In the genomic region with DNA sequence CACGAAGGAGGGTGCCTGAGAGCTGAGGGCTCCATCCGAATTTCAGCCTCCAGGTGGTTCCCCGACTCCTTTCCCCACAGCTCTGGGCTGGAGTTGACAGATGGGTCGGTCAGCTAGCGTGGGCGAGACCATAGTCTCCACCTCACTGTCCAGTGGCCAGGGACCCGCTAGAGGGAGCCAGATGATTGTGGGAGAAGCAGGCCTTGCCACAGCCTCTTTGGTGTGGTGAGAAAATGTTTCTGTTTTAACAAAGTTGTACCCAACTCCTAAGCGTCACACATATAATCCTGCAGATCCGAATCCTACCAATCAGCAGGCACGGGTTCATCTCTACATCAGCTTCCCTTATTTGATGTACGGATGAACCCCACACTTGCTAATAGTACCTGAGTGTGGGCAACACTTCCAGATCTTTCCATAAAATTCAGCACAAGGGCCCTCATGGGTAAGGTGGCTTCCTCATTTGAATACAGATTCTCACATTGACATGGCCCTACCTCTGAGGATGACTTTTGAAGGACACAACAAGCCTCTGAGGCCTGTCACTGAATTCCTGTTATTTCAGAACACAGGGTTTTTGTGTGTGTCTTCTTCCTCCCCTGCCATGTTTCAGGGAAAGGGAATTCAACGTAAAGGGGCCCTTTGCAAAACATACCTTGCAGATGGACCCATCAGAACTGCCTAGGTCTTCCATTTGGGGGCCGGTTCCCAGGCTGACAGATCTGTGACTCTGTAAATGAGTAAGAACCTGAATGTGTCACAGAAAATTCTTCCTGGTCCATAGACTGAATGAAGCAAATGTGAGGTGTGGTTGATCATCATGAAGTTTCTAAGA, we compare ENCODE assay signal across 1 cellular context.
A peak's percentile ranks its signal among the peaks of the same experiment; 100 is the strongest.
TF ChIP-seq lines count a peak whose summit lies in the region.

No MANE protein-coding gene starts in this region.

TF ChIP-seq in HepG2, 621 proteins besides CTCF, POLR2A, EP300 and RAD21 (continued from another document and continues in another):
- TF ChIP-seq, protein P1, sequence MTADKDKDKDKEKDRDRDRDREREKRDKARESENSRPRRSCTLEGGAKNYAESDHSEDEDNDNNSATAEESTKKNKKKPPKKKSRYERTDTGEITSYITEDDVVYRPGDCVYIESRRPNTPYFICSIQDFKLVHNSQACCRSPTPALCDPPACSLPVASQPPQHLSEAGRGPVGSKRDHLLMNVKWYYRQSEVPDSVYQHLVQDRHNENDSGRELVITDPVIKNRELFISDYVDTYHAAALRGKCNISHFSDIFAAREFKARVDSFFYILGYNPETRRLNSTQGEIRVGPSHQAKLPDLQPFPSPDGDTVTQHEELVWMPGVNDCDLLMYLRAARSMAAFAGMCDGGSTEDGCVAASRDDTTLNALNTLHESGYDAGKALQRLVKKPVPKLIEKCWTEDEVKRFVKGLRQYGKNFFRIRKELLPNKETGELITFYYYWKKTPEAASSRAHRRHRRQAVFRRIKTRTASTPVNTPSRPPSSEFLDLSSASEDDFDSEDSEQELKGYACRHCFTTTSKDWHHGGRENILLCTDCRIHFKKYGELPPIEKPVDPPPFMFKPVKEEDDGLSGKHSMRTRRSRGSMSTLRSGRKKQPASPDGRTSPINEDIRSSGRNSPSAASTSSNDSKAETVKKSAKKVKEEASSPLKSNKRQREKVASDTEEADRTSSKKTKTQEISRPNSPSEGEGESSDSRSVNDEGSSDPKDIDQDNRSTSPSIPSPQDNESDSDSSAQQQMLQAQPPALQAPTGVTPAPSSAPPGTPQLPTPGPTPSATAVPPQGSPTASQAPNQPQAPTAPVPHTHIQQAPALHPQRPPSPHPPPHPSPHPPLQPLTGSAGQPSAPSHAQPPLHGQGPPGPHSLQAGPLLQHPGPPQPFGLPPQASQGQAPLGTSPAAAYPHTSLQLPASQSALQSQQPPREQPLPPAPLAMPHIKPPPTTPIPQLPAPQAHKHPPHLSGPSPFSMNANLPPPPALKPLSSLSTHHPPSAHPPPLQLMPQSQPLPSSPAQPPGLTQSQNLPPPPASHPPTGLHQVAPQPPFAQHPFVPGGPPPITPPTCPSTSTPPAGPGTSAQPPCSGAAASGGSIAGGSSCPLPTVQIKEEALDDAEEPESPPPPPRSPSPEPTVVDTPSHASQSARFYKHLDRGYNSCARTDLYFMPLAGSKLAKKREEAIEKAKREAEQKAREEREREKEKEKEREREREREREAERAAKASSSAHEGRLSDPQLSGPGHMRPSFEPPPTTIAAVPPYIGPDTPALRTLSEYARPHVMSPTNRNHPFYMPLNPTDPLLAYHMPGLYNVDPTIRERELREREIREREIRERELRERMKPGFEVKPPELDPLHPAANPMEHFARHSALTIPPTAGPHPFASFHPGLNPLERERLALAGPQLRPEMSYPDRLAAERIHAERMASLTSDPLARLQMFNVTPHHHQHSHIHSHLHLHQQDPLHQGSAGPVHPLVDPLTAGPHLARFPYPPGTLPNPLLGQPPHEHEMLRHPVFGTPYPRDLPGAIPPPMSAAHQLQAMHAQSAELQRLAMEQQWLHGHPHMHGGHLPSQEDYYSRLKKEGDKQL (CRISPR knock-in tag; IDR thresholded peaks at IDR 0.05; ENCODE audit: low read depth) = no peak
- TF ChIP-seq, protein P2, sequence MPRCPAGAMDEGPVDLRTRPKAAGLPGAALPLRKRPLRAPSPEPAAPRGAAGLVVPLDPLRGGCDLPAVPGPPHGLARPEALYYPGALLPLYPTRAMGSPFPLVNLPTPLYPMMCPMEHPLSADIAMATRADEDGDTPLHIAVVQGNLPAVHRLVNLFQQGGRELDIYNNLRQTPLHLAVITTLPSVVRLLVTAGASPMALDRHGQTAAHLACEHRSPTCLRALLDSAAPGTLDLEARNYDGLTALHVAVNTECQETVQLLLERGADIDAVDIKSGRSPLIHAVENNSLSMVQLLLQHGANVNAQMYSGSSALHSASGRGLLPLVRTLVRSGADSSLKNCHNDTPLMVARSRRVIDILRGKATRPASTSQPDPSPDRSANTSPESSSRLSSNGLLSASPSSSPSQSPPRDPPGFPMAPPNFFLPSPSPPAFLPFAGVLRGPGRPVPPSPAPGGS (CRISPR knock-in tag; IDR thresholded peaks at IDR 0.05) = no peak
- TF ChIP-seq RFXAP (CRISPR knock-in tag; IDR thresholded peaks at IDR 0.05; ENCODE audit: borderline replicate concordance) (peak; percentile 71; the same call in 1 of the 2 replicates), DPF2 (CRISPR knock-in tag; IDR thresholded peaks at IDR 0.05; ENCODE audit: borderline replicate concordance, low read depth) (no peak), ISL2 (CRISPR knock-in tag; IDR thresholded peaks at IDR 0.05) (peak; percentile 37; the same call in 1 of the 2 replicates), GATA4 (IDR thresholded peaks at IDR 0.05; ENCODE audit: borderline replicate concordance, low read depth) (no peak), TRIM24 (CRISPR knock-in tag; IDR thresholded peaks at IDR 0.05) (no peak), FOXJ3 (CRISPR knock-in tag; IDR thresholded peaks at IDR 0.05; ENCODE audit: borderline replicate concordance) (peak; percentile 67), KMT2A (CRISPR knock-in tag; IDR thresholded peaks at IDR 0.05) (0 out of 2 replicates have a peak, but pooled peaks have one; percentile 40), ZNF670 (CRISPR knock-in tag; IDR thresholded peaks at IDR 0.05; ENCODE audit: borderline replicate concordance) (0 out of 2 replicates have a peak, but pooled peaks have one; percentile 31), ZNF660 (CRISPR knock-in tag; IDR thresholded peaks at IDR 0.05; ENCODE audit: borderline replicate concordance, low read depth) (no peak), ESRRA (CRISPR knock-in tag; IDR thresholded peaks at IDR 0.05; ENCODE audit: low read depth) (no peak), KLF15 (CRISPR knock-in tag; IDR thresholded peaks at IDR 0.05; ENCODE audit: borderline replicate concordance) (no peak), MAFF (IDR thresholded peaks at IDR 0.05; ENCODE audit: low read depth, low read length) (no peak), ZNF746 (CRISPR knock-in tag; IDR thresholded peaks at IDR 0.05) (no peak), HDAC1 (CRISPR knock-in tag; IDR thresholded peaks at IDR 0.05) (peak; percentile 47; the same call in 1 of the 2 replicates), SNRNP70 (IDR thresholded peaks at IDR 0.05; ENCODE audit: low read depth, low read length) (no peak), KDM5B (CRISPR knock-in tag; IDR thresholded peaks at IDR 0.05; ENCODE audit: borderline replicate concordance) (peak; percentile 56; the same call in 1 of the 2 replicates), ZNF619 (CRISPR knock-in tag; IDR thresholded peaks at IDR 0.05) (0 out of 2 replicates have a peak, but pooled peaks have one; percentile 69), ZNF33B (CRISPR knock-in tag; IDR thresholded peaks at IDR 0.05) (no peak), RXRB (CRISPR knock-in tag; IDR thresholded peaks at IDR 0.05; ENCODE audit: borderline replicate concordance) (peak; percentile 50; the same call in 1 of the 2 replicates), LCORL (IDR thresholded peaks at IDR 0.05) (no peak), LCORL (CRISPR knock-in tag; IDR thresholded peaks at IDR 0.05) (peak; percentile 72; the same call in 1 of the 2 replicates), MED13 (CRISPR knock-in tag; IDR thresholded peaks at IDR 0.05) (no peak)
- TF ChIP-seq, protein P3, sequence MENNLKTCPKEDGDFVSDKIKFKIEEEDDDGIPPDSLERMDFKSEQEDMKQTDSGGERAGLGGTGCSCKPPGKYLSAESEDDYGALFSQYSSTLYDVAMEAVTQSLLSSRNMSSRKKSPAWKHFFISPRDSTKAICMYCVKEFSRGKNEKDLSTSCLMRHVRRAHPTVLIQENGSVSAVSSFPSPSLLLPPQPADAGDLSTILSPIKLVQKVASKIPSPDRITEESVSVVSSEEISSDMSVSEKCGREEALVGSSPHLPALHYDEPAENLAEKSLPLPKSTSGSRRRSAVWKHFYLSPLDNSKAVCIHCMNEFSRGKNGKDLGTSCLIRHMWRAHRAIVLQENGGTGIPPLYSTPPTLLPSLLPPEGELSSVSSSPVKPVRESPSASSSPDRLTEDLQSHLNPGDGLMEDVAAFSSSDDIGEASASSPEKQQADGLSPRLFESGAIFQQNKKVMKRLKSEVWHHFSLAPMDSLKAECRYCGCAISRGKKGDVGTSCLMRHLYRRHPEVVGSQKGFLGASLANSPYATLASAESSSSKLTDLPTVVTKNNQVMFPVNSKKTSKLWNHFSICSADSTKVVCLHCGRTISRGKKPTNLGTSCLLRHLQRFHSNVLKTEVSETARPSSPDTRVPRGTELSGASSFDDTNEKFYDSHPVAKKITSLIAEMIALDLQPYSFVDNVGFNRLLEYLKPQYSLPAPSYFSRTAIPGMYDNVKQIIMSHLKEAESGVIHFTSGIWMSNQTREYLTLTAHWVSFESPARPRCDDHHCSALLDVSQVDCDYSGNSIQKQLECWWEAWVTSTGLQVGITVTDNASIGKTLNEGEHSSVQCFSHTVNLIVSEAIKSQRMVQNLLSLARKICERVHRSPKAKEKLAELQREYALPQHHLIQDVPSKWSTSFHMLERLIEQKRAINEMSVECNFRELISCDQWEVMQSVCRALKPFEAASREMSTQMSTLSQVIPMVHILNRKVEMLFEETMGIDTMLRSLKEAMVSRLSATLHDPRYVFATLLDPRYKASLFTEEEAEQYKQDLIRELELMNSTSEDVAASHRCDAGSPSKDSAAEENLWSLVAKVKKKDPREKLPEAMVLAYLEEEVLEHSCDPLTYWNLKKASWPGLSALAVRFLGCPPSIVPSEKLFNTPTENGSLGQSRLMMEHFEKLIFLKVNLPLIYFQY (CRISPR knock-in tag; IDR thresholded peaks at IDR 0.05; ENCODE audit: borderline replicate concordance) = peak; percentile 90; the same call in 1 of the 2 replicates
- TF ChIP-seq, protein P4, sequence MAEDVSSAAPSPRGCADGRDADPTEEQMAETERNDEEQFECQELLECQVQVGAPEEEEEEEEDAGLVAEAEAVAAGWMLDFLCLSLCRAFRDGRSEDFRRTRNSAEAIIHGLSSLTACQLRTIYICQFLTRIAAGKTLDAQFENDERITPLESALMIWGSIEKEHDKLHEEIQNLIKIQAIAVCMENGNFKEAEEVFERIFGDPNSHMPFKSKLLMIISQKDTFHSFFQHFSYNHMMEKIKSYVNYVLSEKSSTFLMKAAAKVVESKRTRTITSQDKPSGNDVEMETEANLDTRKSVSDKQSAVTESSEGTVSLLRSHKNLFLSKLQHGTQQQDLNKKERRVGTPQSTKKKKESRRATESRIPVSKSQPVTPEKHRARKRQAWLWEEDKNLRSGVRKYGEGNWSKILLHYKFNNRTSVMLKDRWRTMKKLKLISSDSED (CRISPR knock-in tag; IDR thresholded peaks at IDR 0.05) = no peak
- TF ChIP-seq, protein P5, sequence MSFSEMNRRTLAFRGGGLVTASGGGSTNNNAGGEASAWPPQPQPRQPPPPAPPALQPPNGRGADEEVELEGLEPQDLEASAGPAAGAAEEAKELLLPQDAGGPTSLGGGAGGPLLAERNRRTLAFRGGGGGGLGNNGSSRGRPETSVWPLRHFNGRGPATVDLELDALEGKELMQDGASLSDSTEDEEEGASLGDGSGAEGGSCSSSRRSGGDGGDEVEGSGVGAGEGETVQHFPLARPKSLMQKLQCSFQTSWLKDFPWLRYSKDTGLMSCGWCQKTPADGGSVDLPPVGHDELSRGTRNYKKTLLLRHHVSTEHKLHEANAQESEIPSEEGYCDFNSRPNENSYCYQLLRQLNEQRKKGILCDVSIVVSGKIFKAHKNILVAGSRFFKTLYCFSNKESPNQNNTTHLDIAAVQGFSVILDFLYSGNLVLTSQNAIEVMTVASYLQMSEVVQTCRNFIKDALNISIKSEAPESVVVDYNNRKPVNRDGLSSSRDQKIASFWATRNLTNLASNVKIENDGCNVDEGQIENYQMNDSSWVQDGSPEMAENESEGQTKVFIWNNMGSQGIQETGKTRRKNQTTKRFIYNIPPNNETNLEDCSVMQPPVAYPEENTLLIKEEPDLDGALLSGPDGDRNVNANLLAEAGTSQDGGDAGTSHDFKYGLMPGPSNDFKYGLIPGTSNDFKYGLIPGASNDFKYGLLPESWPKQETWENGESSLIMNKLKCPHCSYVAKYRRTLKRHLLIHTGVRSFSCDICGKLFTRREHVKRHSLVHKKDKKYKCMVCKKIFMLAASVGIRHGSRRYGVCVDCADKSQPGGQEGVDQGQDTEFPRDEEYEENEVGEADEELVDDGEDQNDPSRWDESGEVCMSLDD (CRISPR knock-in tag; IDR thresholded peaks at IDR 0.05; ENCODE audit: borderline replicate concordance) = no peak
- TF ChIP-seq, protein P6, sequence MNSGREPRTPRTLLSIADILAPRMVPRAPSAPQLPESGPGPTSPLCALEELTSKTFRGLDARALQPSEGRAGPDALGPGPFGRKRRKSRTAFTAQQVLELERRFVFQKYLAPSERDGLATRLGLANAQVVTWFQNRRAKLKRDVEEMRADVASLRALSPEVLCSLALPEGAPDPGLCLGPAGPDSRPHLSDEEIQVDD (CRISPR knock-in tag; IDR thresholded peaks at IDR 0.05; ENCODE audit: borderline replicate concordance) = no peak
- TF ChIP-seq, protein P7, sequence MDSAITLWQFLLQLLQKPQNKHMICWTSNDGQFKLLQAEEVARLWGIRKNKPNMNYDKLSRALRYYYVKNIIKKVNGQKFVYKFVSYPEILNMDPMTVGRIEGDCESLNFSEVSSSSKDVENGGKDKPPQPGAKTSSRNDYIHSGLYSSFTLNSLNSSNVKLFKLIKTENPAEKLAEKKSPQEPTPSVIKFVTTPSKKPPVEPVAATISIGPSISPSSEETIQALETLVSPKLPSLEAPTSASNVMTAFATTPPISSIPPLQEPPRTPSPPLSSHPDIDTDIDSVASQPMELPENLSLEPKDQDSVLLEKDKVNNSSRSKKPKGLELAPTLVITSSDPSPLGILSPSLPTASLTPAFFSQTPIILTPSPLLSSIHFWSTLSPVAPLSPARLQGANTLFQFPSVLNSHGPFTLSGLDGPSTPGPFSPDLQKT (CRISPR knock-in tag; IDR thresholded peaks at IDR 0.05; ENCODE audit: borderline replicate concordance) = no peak
- TF ChIP-seq, protein P8, sequence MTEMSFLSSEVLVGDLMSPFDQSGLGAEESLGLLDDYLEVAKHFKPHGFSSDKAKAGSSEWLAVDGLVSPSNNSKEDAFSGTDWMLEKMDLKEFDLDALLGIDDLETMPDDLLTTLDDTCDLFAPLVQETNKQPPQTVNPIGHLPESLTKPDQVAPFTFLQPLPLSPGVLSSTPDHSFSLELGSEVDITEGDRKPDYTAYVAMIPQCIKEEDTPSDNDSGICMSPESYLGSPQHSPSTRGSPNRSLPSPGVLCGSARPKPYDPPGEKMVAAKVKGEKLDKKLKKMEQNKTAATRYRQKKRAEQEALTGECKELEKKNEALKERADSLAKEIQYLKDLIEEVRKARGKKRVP (CRISPR knock-in tag; IDR thresholded peaks at IDR 0.05) = no peak
